Comparison of ENCODE assay signal across 10 cellular contexts in genomic region chr3:103218146-103218545, GRCh38.
DNase-seq lines count a peak whose midpoint lies in the region; ATAC-seq, FAIRE-seq and TF ChIP-seq lines count a peak whose summit lies in the region.
"Had no signal": no experiment of that assay in that cellular context is flagged by ENCODE, and none has a peak within 500 bp of the region (broad histone marks: within the 10 kb centered on the region; RNA-seq: fewer than 3 reads in every experiment).

No MANE protein-coding gene starts in this region.

- no peak overlapping the region for H2AFZ ChIP-seq in GM12878 (ENCODE audit: control insufficient read depth, low read depth, low read length)

- CTCF ChIA-PET in GM12878 (lab: Yijun Ruan, JAX), result interaction anchor here (0.6 kb wide), 1 partner anchor 583 kb away, joined by 3 read pairs; no protein-coding TSS in a partner anchor

- no peaks in the 10 kb centered on the region for H3K9me3 ChIP-seq in GM12878 (replicated peaks; ENCODE audit: control insufficient read depth, insufficient read depth, low read length)
- no peaks in the 10 kb centered on the region for H3K9me3 ChIP-seq in esophagus muscularis mucosa
- H3K9me3 ChIP-seq in gastroesophageal sphincter, result no peaks in the 10 kb centered on the region

- no peaks in the 10 kb centered on the region for H4K20me1 ChIP-seq in GM12878 (ENCODE audit: control insufficient read depth, insufficient read depth)

- H3K4me1 ChIP-seq in GM12878 (ENCODE audit: control insufficient read depth, insufficient read depth, low read length), result peaks cover 3% of the 10 kb centered on the region; the same call in 1 of the 2 replicates
- no peaks in the 10 kb centered on the region for H3K4me1 ChIP-seq in esophagus muscularis mucosa
- H3K4me1 ChIP-seq in gastroesophageal sphincter, result no peaks in the 10 kb centered on the region

- H3K36me3 ChIP-seq in GM12878 (ENCODE audit: control insufficient read depth in 2 of 2, insufficient read depth in 2 of 2, low read length in 1 of 2), result no peaks in the 10 kb centered on the region
- no peaks in the 10 kb centered on the region for H3K36me3 ChIP-seq in esophagus muscularis mucosa
- no peaks in the 10 kb centered on the region for H3K36me3 ChIP-seq in gastroesophageal sphincter

- ATAC-seq in GM18870 (IDR thresholded peaks at IDR 0.05; ENCODE audit: unreplicated experiment) (peak; percentile 100), GM21717 (IDR thresholded peaks at IDR 0.05; ENCODE audit: unreplicated experiment) (peak; percentile 100), HG03280 (IDR thresholded peaks at IDR 0.05; ENCODE audit: unreplicated experiment) (peak; percentile 99), GM12878 (peak; percentile 99), gastroesophageal sphincter (no peak)

- TF ChIP-seq RAD21 in GM12878 (IDR thresholded peaks at IDR 0.05; ENCODE audit: insufficient read depth, low read depth, low read length), result no peak

- no peak overlapping the region for H3K9ac ChIP-seq in GM12878 (ENCODE audit: control insufficient read depth, insufficient read depth, low read length)

- in situ Hi-C loops in GM12878 (cut with MboI), result no loop called here

- DNase-seq in GM12878 (ENCODE audit: low read depth, low spot score), result peak; percentile 83
- DNase-seq in esophagus muscularis mucosa (ENCODE audit: extremely low spot score), result no peak
- no peak for DNase-seq in NK-92 treated with Interleukin-12 subunit alpha and Interleukin-12 subunit beta, amount 100 ng/mL, for 24 hours (lab: John Stamatoyannopoulos, UW)
- DNase-seq in mucosa of gallbladder (ENCODE audit: low spot score), result no peak
- DNase-seq: DMS79, head of caudate nucleus had no signal

- no peak overlapping the region for H3K4me3 ChIP-seq in GM12878
- H3K4me3 ChIP-seq in esophagus muscularis mucosa, result no peak overlapping the region
- H3K4me3 ChIP-seq in gastroesophageal sphincter, result no peak overlapping the region

- H3K27me3 ChIP-seq in GM12878 (replicated peaks in 1 of 2; ENCODE audit: control insufficient read depth in 2 of 2, insufficient read depth in 2 of 2, low read length in 1 of 2) (no peaks in the 10 kb centered on the region), esophagus muscularis mucosa (no peaks in the 10 kb centered on the region), gastroesophageal sphincter (no peaks in the 10 kb centered on the region)

- H3K27ac ChIP-seq in GM12878 (ENCODE audit: control insufficient read depth, insufficient read depth), result no peak overlapping the region
- no peak overlapping the region for H3K27ac ChIP-seq in esophagus muscularis mucosa (replicated peaks in 1 of 4)
- H3K27ac ChIP-seq in gastroesophageal sphincter, result no peak overlapping the region

- WGBS in GM12878 (ENCODE audit: insufficient coverage, insufficient replicate concordance, low lambda C conversion rate, missing lambda C conversion rate), result 0% methylated on average over 1 of the region's 1 CpG
- WGBS in esophagus muscularis mucosa, result 33% methylated on average over 1 of the region's 1 CpG
- 60% methylated on average over 1 of the region's 1 CpG; no CpG with 5 or more reads in 1 of the 2 donors for WGBS in gastroesophageal sphincter (ENCODE audit: low coverage in 1 of 2), 2 donors

- intact Hi-C loops in GM12878 (cut with micrococcal nuclease; ENCODE audit: unreplicated experiment), result loop anchor here (5.0 kb wide), 3 partner anchors 46 to 131 kb away; no protein-coding TSS in a partner anchor
- intact Hi-C loops in esophagus muscularis mucosa (cut with DNase I), result no loop called here

- POLR2A ChIA-PET in GM12878 (lab: Charles Lee), result interaction anchor here (0.6 kb wide), 2 partner anchors 11 to 206 kb away, joined by 3 read pairs; no protein-coding TSS in a partner anchor

- no peaks in the 10 kb centered on the region for H3K79me2 ChIP-seq in GM12878 (ENCODE audit: control insufficient read depth, insufficient read depth, low read length)

- RAD21 ChIA-PET in GM12878 (lab: Charles Lee; ENCODE audit: unreplicated experiment), result interaction anchor here (0.7 to 1.3 kb wide), 2 partner anchors 44 to 57 kb away, joined by 4 read pairs; no protein-coding TSS in a partner anchor

- BruUV-seq in GM12878 (replicated peaks; lab: Mats Ljungman, UMichigan), result no TSS peak

- no peak for FAIRE-seq in GM12878 (lab: Jason Lieb, UNC)

- no peak for TF ChIP-seq CTCF in GM12878 (IDR thresholded peaks at IDR 0.05 in 2 of 3, conservative IDR thresholded peaks at IDR 0.05 in 1 of 3; ENCODE audit: control insufficient read depth in 2 of 3, extremely low read depth in 1 of 3, insufficient read depth in 1 of 3, low read depth in 3 of 3, low read length in 3 of 3)
- no peak for TF ChIP-seq CTCF in esophagus muscularis mucosa (IDR thresholded peaks at IDR 0.05)
- TF ChIP-seq CTCF in gastroesophageal sphincter (IDR thresholded peaks at IDR 0.05), result no peak

- SMC1A ChIA-PET in GM12878 (lab: Charles Lee; ENCODE audit: uncharacterized antibody, unreplicated experiment), result interaction anchor here (1.1 to 1.2 kb wide), 2 partner anchors 48 to 83 kb away, joined by 4 to 6 read pairs; no protein-coding TSS in a partner anchor

- no peak overlapping the region for H3K4me2 ChIP-seq in GM12878 (ENCODE audit: control insufficient read depth, insufficient read depth)

- peak; percentile 79 to 85 for TF ChIP-seq EP300 in GM12878 (IDR thresholded peaks at IDR 0.05; ENCODE audit: borderline replicate concordance in 1 of 2, control insufficient read depth in 1 of 2, low read depth in 2 of 2, low read length in 2 of 2)
- TF ChIP-seq EP300 in esophagus muscularis mucosa (IDR thresholded peaks at IDR 0.05), result no peak
- TF ChIP-seq EP300 in gastroesophageal sphincter (IDR thresholded peaks at IDR 0.05), result no peak

- TF ChIP-seq POLR2A in GM12878 (IDR thresholded peaks at IDR 0.05; ENCODE audit: low read depth, low read length) (no peak), esophagus muscularis mucosa (IDR thresholded peaks at IDR 0.05; ENCODE audit: low read depth) (no peak), gastroesophageal sphincter (IDR thresholded peaks at IDR 0.05) (no peak)

TF ChIP-seq in GM12878, 131 proteins besides CTCF, POLR2A, EP300 and RAD21 (continues in another document):
- 0 out of 2 replicates have a peak, but pooled peaks have one; percentile 43 for TF ChIP-seq HDGF (IDR thresholded peaks at IDR 0.05)
- no peak for TF ChIP-seq E4F1 (IDR thresholded peaks at IDR 0.05; ENCODE audit: borderline replicate concordance, partially characterized antibody)
- TF ChIP-seq GATAD2B (conservative IDR thresholded peaks at IDR 0.05; ENCODE audit: low read depth), result no peak; the same call in 1 of the 2 replicates
- peak; percentile 95 for TF ChIP-seq ATF2 (IDR thresholded peaks at IDR 0.05; ENCODE audit: low read length)
- no peak for TF ChIP-seq ZSCAN29 (IDR thresholded peaks at IDR 0.05)
- TF ChIP-seq USF2 (IDR thresholded peaks at IDR 0.05; ENCODE audit: borderline replicate concordance, low read depth, low read length), result no peak
- 0 out of 2 replicates have a peak, but pooled peaks have one; percentile 68 for TF ChIP-seq RCOR1 (conservative IDR thresholded peaks at IDR 0.05; ENCODE audit: low read depth, low read length)
- TF ChIP-seq CREM (IDR thresholded peaks at IDR 0.05; ENCODE audit: low read depth), result peak; percentile 91
- peak; percentile 66 for TF ChIP-seq YY1 (IDR thresholded peaks at IDR 0.05; ENCODE audit: low read depth, low read length)
- TF ChIP-seq STAT3 (IDR thresholded peaks at IDR 0.05; ENCODE audit: low read depth, low read length), result 0 out of 2 replicates have a peak, but pooled peaks have one; percentile 50
- no peak for TF ChIP-seq HDAC2 (IDR thresholded peaks at IDR 0.05)
- peak; percentile 90; the same call in 1 of the 2 replicates for TF ChIP-seq PAX5 (IDR thresholded peaks at IDR 0.05; ENCODE audit: borderline replicate concordance, low read depth, low read length)
